In genomic region chr5:173284343-173284958, GRCh38 we compare ENCODE assay signal across 16 cellular contexts. TPM values are rescaled to one million over a fixed set of nuclear protein-coding genes. Genes with fewer than 3 reads are reported as not detected.
"Had no signal": no experiment of that assay in that cellular context is flagged by ENCODE, and none has a peak within 500 bp of the region (broad histone marks: within the 10 kb centered on the region; RNA-seq: fewer than 3 reads in every experiment).

No MANE protein-coding gene starts in this region.

RNA-seq across cellular contexts. Expression of gene STC2, which starts 43.8 kb away (rescaled TPM):
- total RNA-seq: naive thymus-derived CD8-positive, alpha-beta T cell had no signal
- polyA plus RNA-seq: immature natural killer cell; naive thymus-derived CD8-positive, alpha-beta T cell had no signal

RNA-seq across cellular contexts. Expression of gene NKX2-5, which starts 49.4 kb away (rescaled TPM):
- total RNA-seq: activated CD4-positive, alpha-beta memory T cell treated with anti-CD3 and anti-CD28 coated beads, Interleukin-2, amount 10 ng/mL, durations not matched to agents 7 days and 5 days; activated CD4-positive, alpha-beta T cell treated with anti-CD3 and anti-CD28 coated beads, Interleukin-2, amount 10 ng/mL, durations not matched to agents 7 days and 5 days; colonic mucosa; dorsolateral prefrontal cortex; fibroblast of lung; gastroesophageal sphincter; kidney epithelial cell; lower leg skin; naive thymus-derived CD8-positive, alpha-beta T cell; ovary; renal cortical epithelial cell; right lobe of liver; subcutaneous adipose tissue; thoracic aorta; uterus had no signal
- polyA plus RNA-seq: fibroblast of lung, immature natural killer cell, ovary had no signal
